Comparison of ENCODE assay signal across 20 cellular contexts in genomic region chr3:69232447-69232846, GRCh38.
DNase-seq lines count a peak whose midpoint lies in the region; ATAC-seq and TF ChIP-seq lines count a peak whose summit lies in the region.
"Had no signal": no experiment of that assay in that cellular context is flagged by ENCODE, and none has a peak within 500 bp of the region (broad histone marks: within the 10 kb centered on the region; RNA-seq: fewer than 3 reads in every experiment).

No MANE protein-coding gene starts in this region.

- H3K27ac ChIP-seq in SK-N-SH (ENCODE audit: low read depth in 2 of 2, low read length in 1 of 2) (peak overlapping the region in 1 of 2 experiments; percentile 27; a peak in 1 of 4 replicates), mesodermal cell (ENCODE audit: low read depth, low read length, severe bottlenecking) (peak overlapping the region; percentile 84), tibial artery (no peak overlapping the region)
- H3K27ac ChIP-seq: C4-2B, parathyroid adenoma had no signal

- no peaks in the 10 kb centered on the region for H3K79me2 ChIP-seq in SK-N-SH (ENCODE audit: insufficient read depth)
- H3K79me2 ChIP-seq: parathyroid adenoma had no signal

- CTCF ChIA-PET in SK-N-SH (lab: Yijun Ruan, JAX), result interaction anchor here (1.8 to 1.9 kb wide), 2 partner anchors 14 to 71 kb away, joined by 5 to 6 read pairs; no protein-coding TSS in a partner anchor

- H3K4me2 ChIP-seq in SK-N-SH, result no peak overlapping the region; the same call in 1 of the 2 replicates

- no peaks in the 10 kb centered on the region for H3K27me3 ChIP-seq in SK-N-SH (ENCODE audit: insufficient read depth)
- no peaks in the 10 kb centered on the region for H3K27me3 ChIP-seq in tibial artery

- no peak overlapping the region for H3K9ac ChIP-seq in SK-N-SH
- H3K9ac ChIP-seq: parathyroid adenoma had no signal

- no peak overlapping the region for H3K4me3 ChIP-seq in SK-N-SH (ENCODE audit: low read depth in 2 of 2, low read length in 1 of 2)
- H3K4me3 ChIP-seq in mesodermal cell (ENCODE audit: extremely low read depth, insufficient read depth, low read length, poor library complexity, severe bottlenecking), result no peak overlapping the region
- H3K4me3 ChIP-seq in tibial artery, result no peak overlapping the region

- peaks cover 6% of the 10 kb centered on the region for H3F3A ChIP-seq in SK-N-SH (replicated peaks; ENCODE audit: insufficient read depth)

- POLR2A ChIA-PET in SK-N-SH (lab: Yijun Ruan, JAX), result no interaction called here

- WGBS in SK-N-SH (ENCODE audit: low lambda C conversion rate), result 94% methylated on average over 2 of the region's 2 CpGs
- 83 to 100% methylated on average over 1 of the region's 2 CpGs for WGBS in mesodermal cell (ENCODE audit: insufficient coverage in 2 of 2), 2 experiments

- H3K9me2 ChIP-seq in SK-N-SH, result no peaks in the 10 kb centered on the region

- TF ChIP-seq CTCF in SK-N-SH (IDR thresholded peaks at IDR 0.05) (no peak), tibial artery (IDR thresholded peaks at IDR 0.05) (no peak)

- H3K4me1 ChIP-seq in SK-N-SH (ENCODE audit: control insufficient read depth in 1 of 2, insufficient read depth in 2 of 2, low read depth in 1 of 2, low read length in 1 of 2), result peaks cover 0 to 8% of the 10 kb centered on the region in 2 experiments; a peak in 1 of 4 replicates
- peaks cover 22% of the 10 kb centered on the region for H3K4me1 ChIP-seq in mesodermal cell (ENCODE audit: control insufficient read depth, insufficient read depth, low read length, poor library complexity, severe bottlenecking)
- H3K4me1 ChIP-seq in tibial artery, result peaks cover 0 to 13% (median 0%) of the 10 kb centered on the region in 4 donors
- H3K4me1 ChIP-seq: parathyroid adenoma had no signal

- H3K9me3 ChIP-seq in SK-N-SH, result no peaks in the 10 kb centered on the region
- H3K9me3 ChIP-seq in mesodermal cell (ENCODE audit: control insufficient read depth, low read length), result no peaks in the 10 kb centered on the region
- no peaks in the 10 kb centered on the region for H3K9me3 ChIP-seq in tibial artery

- TF ChIP-seq EP300 in SK-N-SH (IDR thresholded peaks at IDR 0.05; ENCODE audit: borderline replicate concordance in 1 of 2, low read depth in 1 of 2, low read length in 1 of 2), result no peak

- intact Hi-C loops in tibial artery (cut with DNase I; ENCODE audit: low total_unique reads), result no loop called here

- DNase-seq in SK-N-SH, result no peak
- DNase-seq in RPMI8226, result peak; percentile 15
- DNase-seq in HPDE6-E6E7 (ENCODE audit: extremely low spot score), result no peak
- DNase-seq in tibial artery, result no peak
- DNase-seq: activated CD4-positive, alpha-beta memory T cell treated with anti-CD3 and anti-CD28 coated beads for 36 hours; activated naive CD4-positive, alpha-beta T cell treated with anti-CD3 and anti-CD28 coated beads, Interleukin-2, amount 10 ng/mL, durations not matched to agents 7 days and 5 days; activated T-cell treated with anti-CD3 and anti-CD28 coated beads, Interleukin-2, amount 50 U/mL, for 4 hours; H7; naive B cell; NCI-H187; NCI-H510A; stimulated activated naive CD4-positive, alpha-beta T cell treated with Interleukin-2 at 50 U/mL for 16 hours; T-helper 2 cell had no signal

- H4K20me1 ChIP-seq in SK-N-SH (ENCODE audit: insufficient read depth), result no peaks in the 10 kb centered on the region

- TF ChIP-seq RAD21 in SK-N-SH (IDR thresholded peaks at IDR 0.05; ENCODE audit: low read length), result no peak

- ATAC-seq in SK-N-SH treated with all-trans-retinoic acid at 6 μM for 48 hours (peak; percentile 22; the same call in 2 of the 3 replicates), HG02642 (IDR thresholded peaks at IDR 0.05; ENCODE audit: poor library complexity, unreplicated experiment) (no peak), GM18870 (IDR thresholded peaks at IDR 0.05; ENCODE audit: unreplicated experiment) (no peak)
- ATAC-seq: activated T-cell treated with anti-CD3 and anti-CD28 coated beads, Interleukin-2, amount 50 U/mL, for 4 hours; WTC11 had no signal

- H3K36me3 ChIP-seq in SK-N-SH (replicated peaks in 1 of 2; ENCODE audit: control insufficient read depth in 1 of 2, insufficient read depth in 2 of 2, low read length in 1 of 2), result no peaks in the 10 kb centered on the region
- peaks cover 45% of the 10 kb centered on the region for H3K36me3 ChIP-seq in mesodermal cell (ENCODE audit: control insufficient read depth, insufficient read depth, low read length)
- H3K36me3 ChIP-seq in tibial artery, result no peaks in the 10 kb centered on the region

- H2AFZ ChIP-seq in SK-N-SH (ENCODE audit: low read depth), result no peak overlapping the region
- H2AFZ ChIP-seq: parathyroid adenoma had no signal

TF ChIP-seq in SK-N-SH treated with all-trans-retinoic acid at 6 μM for 48 hours, 23 proteins besides CTCF, POLR2A, EP300 and RAD21 (continues in another document):
- TF ChIP-seq CSRNP3 (CRISPR knock-in tag; IDR thresholded peaks at IDR 0.05) (no peak), SNAI2 (CRISPR knock-in tag; IDR thresholded peaks at IDR 0.05) (no peak), TCF4 (CRISPR knock-in tag; IDR thresholded peaks at IDR 0.05; ENCODE audit: borderline replicate concordance) (no peak), ZNF565 (CRISPR knock-in tag; conservative IDR thresholded peaks at IDR 0.05; ENCODE audit: low read depth) (no peak), CREB5 (CRISPR knock-in tag; IDR thresholded peaks at IDR 0.05; ENCODE audit: low read depth) (no peak)

TF ChIP-seq in SK-N-SH, 30 proteins besides CTCF, POLR2A, EP300 and RAD21:
- TF ChIP-seq ELF1 (IDR thresholded peaks at IDR 0.05), result no peak
- no peak for TF ChIP-seq RXRA (IDR thresholded peaks at IDR 0.05; ENCODE audit: borderline replicate concordance, low read depth)
- no peak for TF ChIP-seq FOXM1 (IDR thresholded peaks at IDR 0.05; ENCODE audit: low read depth)
- no peak for TF ChIP-seq MEF2A (IDR thresholded peaks at IDR 0.05; ENCODE audit: borderline replicate concordance, low read depth)
- no peak for TF ChIP-seq CHD2 (IDR thresholded peaks at IDR 0.05; ENCODE audit: low read length, partially characterized antibody)
- no peak for TF ChIP-seq MXI1 (IDR thresholded peaks at IDR 0.05; ENCODE audit: low read depth, low read length)
- TF ChIP-seq MAX (IDR thresholded peaks at IDR 0.05; ENCODE audit: low read depth), result no peak
- TF ChIP-seq EZH2phosphoT487 (IDR thresholded peaks at IDR 0.05; ENCODE audit: borderline replicate concordance, low read depth), result no peak
- no peak for TF ChIP-seq ZBTB33 (IDR thresholded peaks at IDR 0.05; ENCODE audit: borderline replicate concordance, low read depth)
- TF ChIP-seq GATA2 (CRISPR knock-in tag; IDR thresholded peaks at IDR 0.05), result no peak
- TF ChIP-seq USF2 (IDR thresholded peaks at IDR 0.05; ENCODE audit: borderline replicate concordance, low read depth, low read length), result no peak
- no peak for TF ChIP-seq NFIC (IDR thresholded peaks at IDR 0.05; ENCODE audit: borderline replicate concordance)
- no peak for TF ChIP-seq IRF3 (IDR thresholded peaks at IDR 0.05; ENCODE audit: low read depth, low read length)
- no peak for TF ChIP-seq SMC3 (IDR thresholded peaks at IDR 0.05; ENCODE audit: low read depth, low read length)
TF ChIP-seq in SK-N-SH: peak in this region for 0.
